1 cellular context compared by ENCODE assay signal in genomic region chr20:45359406-45360148, GRCh38.
TF ChIP-seq lines count a peak whose summit lies in the region.

No MANE protein-coding gene starts in this region.

TF ChIP-seq in HepG2, 621 proteins besides CTCF, POLR2A, EP300 and RAD21 (continued from another document and continues in another):
- TF ChIP-seq ZNF709 (CRISPR knock-in tag; IDR thresholded peaks at IDR 0.05), result no peak
- TF ChIP-seq GABPB1 (CRISPR knock-in tag; IDR thresholded peaks at IDR 0.05), result no peak; the same call in 1 of the 2 replicates
- no peak for TF ChIP-seq ZNF280B (CRISPR knock-in tag; IDR thresholded peaks at IDR 0.05; ENCODE audit: borderline replicate concordance)
- no peak for TF ChIP-seq ZNF350 (CRISPR knock-in tag; IDR thresholded peaks at IDR 0.05; ENCODE audit: borderline replicate concordance, low read depth)
- TF ChIP-seq PCBP1 (IDR thresholded peaks at IDR 0.05; ENCODE audit: borderline replicate concordance, low read depth, low read length), result no peak
- TF ChIP-seq PRPF4 (IDR thresholded peaks at IDR 0.05; ENCODE audit: low read depth, low read length, poor library complexity, severe bottlenecking), result no peak
- no peak for TF ChIP-seq ZNF224 (CRISPR knock-in tag; IDR thresholded peaks at IDR 0.05)
- TF ChIP-seq HES4 (CRISPR knock-in tag; IDR thresholded peaks at IDR 0.05; ENCODE audit: borderline replicate concordance), result no peak
- TF ChIP-seq ZNF142 (CRISPR knock-in tag; IDR thresholded peaks at IDR 0.05), result no peak
- no peak for TF ChIP-seq ZBTB8A (CRISPR knock-in tag; IDR thresholded peaks at IDR 0.05; ENCODE audit: borderline replicate concordance, low read depth)
- no peak for TF ChIP-seq ZNF597 (CRISPR knock-in tag; IDR thresholded peaks at IDR 0.05)
- no peak for TF ChIP-seq IRF9 (CRISPR knock-in tag; IDR thresholded peaks at IDR 0.05; ENCODE audit: borderline replicate concordance)
- TF ChIP-seq PATZ1 (CRISPR knock-in tag; IDR thresholded peaks at IDR 0.05), result no peak
- 0 out of 4 replicates have a peak, but pooled peaks of 1 of the 2 experiments have one; percentile 10 for TF ChIP-seq MAFK (conservative IDR thresholded peaks at IDR 0.05 in 1 of 2, IDR thresholded peaks at IDR 0.05 in 1 of 2; ENCODE audit: low read length in 2 of 2)
- TF ChIP-seq FOXC1 (CRISPR knock-in tag; IDR thresholded peaks at IDR 0.05; ENCODE audit: borderline replicate concordance), result no peak
- no peak for TF ChIP-seq SKI (IDR thresholded peaks at IDR 0.05; ENCODE audit: partially characterized antibody)
- no peak for TF ChIP-seq LBX2 (CRISPR knock-in tag; IDR thresholded peaks at IDR 0.05; ENCODE audit: borderline replicate concordance)
- TF ChIP-seq ZNF605 (CRISPR knock-in tag; IDR thresholded peaks at IDR 0.05), result 0 out of 2 replicates have a peak, but pooled peaks have one; percentile 49
- no peak for TF ChIP-seq SMAD1 (CRISPR knock-in tag; IDR thresholded peaks at IDR 0.05; ENCODE audit: borderline replicate concordance, low read depth)
- no peak for TF ChIP-seq POLR2G (IDR thresholded peaks at IDR 0.05; ENCODE audit: low read depth, low read length)
- no peak for TF ChIP-seq MLLT10 (CRISPR knock-in tag; IDR thresholded peaks at IDR 0.05)
- no peak for TF ChIP-seq PHB2 (IDR thresholded peaks at IDR 0.05; ENCODE audit: partially characterized antibody)
- no peak for TF ChIP-seq CCDC6 (CRISPR knock-in tag; IDR thresholded peaks at IDR 0.05)
- no peak for TF ChIP-seq ARNT2 (CRISPR knock-in tag; IDR thresholded peaks at IDR 0.05; ENCODE audit: low read depth)
- peak; percentile 59; the same call in 1 of the 2 replicates for TF ChIP-seq ARNTL (CRISPR knock-in tag; IDR thresholded peaks at IDR 0.05)
- no peak for TF ChIP-seq ZBTB4 (CRISPR knock-in tag; IDR thresholded peaks at IDR 0.05; ENCODE audit: borderline replicate concordance)
- TF ChIP-seq BRF2 (CRISPR knock-in tag; IDR thresholded peaks at IDR 0.05), result no peak
- no peak; the same call in 1 of the 2 replicates for TF ChIP-seq ZSCAN20 (CRISPR knock-in tag; IDR thresholded peaks at IDR 0.05; ENCODE audit: borderline replicate concordance)
- no peak for TF ChIP-seq YEATS2 (CRISPR knock-in tag; IDR thresholded peaks at IDR 0.05; ENCODE audit: borderline replicate concordance)
- no peak for TF ChIP-seq NPAS2 (CRISPR knock-in tag; IDR thresholded peaks at IDR 0.05; ENCODE audit: borderline replicate concordance)
- TF ChIP-seq ZNF891 (CRISPR knock-in tag; IDR thresholded peaks at IDR 0.05), result no peak
- no peak for TF ChIP-seq MTF2 (CRISPR knock-in tag; IDR thresholded peaks at IDR 0.05; ENCODE audit: borderline replicate concordance)
- no peak for TF ChIP-seq AGO1 (IDR thresholded peaks at IDR 0.05; ENCODE audit: low read depth, low read length, poor library complexity, severe bottlenecking)
- TF ChIP-seq ZNF20 (CRISPR knock-in tag; IDR thresholded peaks at IDR 0.05), result no peak
- no peak for TF ChIP-seq RAD51 (IDR thresholded peaks at IDR 0.05; ENCODE audit: borderline replicate concordance)
- TF ChIP-seq FOXA3 (CRISPR knock-in tag; IDR thresholded peaks at IDR 0.05), result no peak
- TF ChIP-seq ELK4 (CRISPR knock-in tag; IDR thresholded peaks at IDR 0.05; ENCODE audit: borderline replicate concordance), result no peak
- TF ChIP-seq NR0B2 (CRISPR knock-in tag; IDR thresholded peaks at IDR 0.05), result no peak
- no peak for TF ChIP-seq ZFP1 (CRISPR knock-in tag; IDR thresholded peaks at IDR 0.05)
- TF ChIP-seq MYC (CRISPR knock-in tag; IDR thresholded peaks at IDR 0.05; ENCODE audit: borderline replicate concordance), result no peak
- no peak for TF ChIP-seq ADNP (CRISPR knock-in tag; IDR thresholded peaks at IDR 0.05)
- no peak for TF ChIP-seq NRL (CRISPR knock-in tag; IDR thresholded peaks at IDR 0.05; ENCODE audit: borderline replicate concordance)
- no peak for TF ChIP-seq IKZF4 (CRISPR knock-in tag; IDR thresholded peaks at IDR 0.05; ENCODE audit: borderline replicate concordance, low read depth, not compliant biosample characterization)
- no peak for TF ChIP-seq NCOA1 (CRISPR knock-in tag; IDR thresholded peaks at IDR 0.05)
- TF ChIP-seq ZSCAN9 (CRISPR knock-in tag; IDR thresholded peaks at IDR 0.05; ENCODE audit: borderline replicate concordance), result no peak
